Comparison of ENCODE assay signal across 23 cellular contexts in genomic region chr19:23896912-23897311, GRCh38. TPM values are rescaled to one million over a fixed set of nuclear protein-coding genes. Genes with fewer than 3 reads are reported as not detected.
"Had no signal": no experiment of that assay in that cellular context is flagged by ENCODE, and none has a peak within 500 bp of the region (broad histone marks: within the 10 kb centered on the region; RNA-seq: fewer than 3 reads in every experiment).

No MANE protein-coding gene starts in this region.

- H3K9ac ChIP-seq: KMS-11 had no signal

- H3K4me3 ChIP-seq: K562, SJSA1, SK-N-MC had no signal

- DNase-seq: Kasumi-1, MM.1S, NCI-H1092 treated with DMSO at 0.1 percent for 48 hours, NCI-H1436, NCI-H187, NCI-H2029, NCI-H2081 treated with DMSO at 0.1 percent for 48 hours, NCI-H2171, NCI-H226, NCI-H446, NCI-H510A, NCI-H524 treated with DMSO at 0.1 percent for 48 hours, NCI-H69, NCI-H774, Right ventricle myocardium superior, RPMI8226, SIG-M5 had no signal

- H3K27ac ChIP-seq: KMS-11, SJSA1, SK-N-MC had no signal

- H3K4me1 ChIP-seq: SJSA1 had no signal

- H3K27me3 ChIP-seq: SJSA1 had no signal

- H3K27ac Mint-ChIP-seq: IgD-negative memory B cell had no signal

- H3K9me3 ChIP-seq: SJSA1 had no signal

- H3K4me3 Mint-ChIP-seq: IgD-negative memory B cell had no signal

- H3K4me1 Mint-ChIP-seq: IgD-negative memory B cell had no signal

- ATAC-seq: K562 had no signal

- H3K36me3 ChIP-seq: SJSA1 had no signal

RNA-seq across cellular contexts. Expression of gene ZNF726, which starts 17.8 kb away (rescaled TPM):
- total RNA-seq: HT-29 had no signal
